ENCODE assay signal across 21 cellular contexts in genomic region chr15:72983812-72984211, GRCh38.
"Had no signal": no experiment of that assay in that cellular context is flagged by ENCODE, and none has a peak within 500 bp of the region (broad histone marks: within the 10 kb centered on the region; RNA-seq: fewer than 3 reads in every experiment).

No MANE protein-coding gene starts in this region.

- H3K27ac ChIP-seq: SK-N-MC, VCaP had no signal

- H3K27ac Mint-ChIP-seq: activated CD4-positive, alpha-beta memory T cell treated with anti-CD3 and anti-CD28 coated beads for 36 hours; activated CD4-positive, alpha-beta T cell treated with anti-CD3 and anti-CD28 coated beads, Interleukin-2, amount 10 ng/mL, durations not matched to agents 7 days and 5 days; activated naive CD4-positive, alpha-beta T cell treated with anti-CD3 and anti-CD28 coated beads for 36 hours; activated naive CD8-positive, alpha-beta T cell; activated T-helper 17 cell treated with anti-CD3 and anti-CD28 coated beads, Interleukin-2, amount 50 U/mL, for 72 hours; T-cell had no signal

- H3K4me1 Mint-ChIP-seq: activated CD4-positive, alpha-beta T cell treated with anti-CD3 and anti-CD28 coated beads, Interleukin-2, amount 10 ng/mL, durations not matched to agents 7 days and 5 days; activated T-helper 17 cell treated with anti-CD3 and anti-CD28 coated beads, Interleukin-2, amount 50 U/mL, for 72 hours; T-cell had no signal

- H3K9me3 Mint-ChIP-seq: activated CD4-positive, alpha-beta memory T cell treated with anti-CD3 and anti-CD28 coated beads for 36 hours; activated CD4-positive, alpha-beta T cell treated with anti-CD3 and anti-CD28 coated beads, Interleukin-2, amount 10 ng/mL, durations not matched to agents 7 days and 5 days; activated naive CD4-positive, alpha-beta T cell treated with anti-CD3 and anti-CD28 coated beads for 36 hours; activated T-helper 17 cell treated with anti-CD3 and anti-CD28 coated beads, Interleukin-2, amount 50 U/mL, for 72 hours; T-cell had no signal

- DNase-seq: activated CD4-positive, alpha-beta memory T cell treated with anti-CD3 and anti-CD28 coated beads for 36 hours; activated CD4-positive, alpha-beta T cell treated with anti-CD3 and anti-CD28 coated beads, Interleukin-2, amount 10 ng/mL, durations not matched to agents 7 days and 5 days; activated CD4-positive, CD25-positive, alpha-beta regulatory T cell; activated CD8-positive, alpha-beta memory T cell treated with anti-CD3 and anti-CD28 coated beads for 24 hours; activated gamma-delta T cell; activated naive CD4-positive, alpha-beta T cell treated with anti-CD3 and anti-CD28 coated beads for 36 hours; activated T-cell treated with anti-CD3 and anti-CD28 coated beads, Interleukin-2, amount 50 U/mL, for 48 hours; central memory CD4-positive, alpha-beta T cell; KG1; NCI-H1048; NCI-H146; NCI-H187 treated with DMSO at 0.1 percent for 48 hours; NCI-H2081 treated with DMSO at 0.1 percent for 48 hours; NCI-H526 treated with DMSO at 0.1 percent for 48 hours; NCI-H82; T-cell had no signal

- H3K36me3 Mint-ChIP-seq: activated CD4-positive, alpha-beta memory T cell treated with anti-CD3 and anti-CD28 coated beads for 36 hours; activated naive CD8-positive, alpha-beta T cell; T-cell had no signal

- H3K4me3 Mint-ChIP-seq: activated CD4-positive, alpha-beta memory T cell treated with anti-CD3 and anti-CD28 coated beads for 36 hours; activated CD4-positive, alpha-beta T cell treated with anti-CD3 and anti-CD28 coated beads, Interleukin-2, amount 10 ng/mL, durations not matched to agents 7 days and 5 days; activated naive CD4-positive, alpha-beta T cell treated with anti-CD3 and anti-CD28 coated beads for 36 hours; activated naive CD8-positive, alpha-beta T cell; activated T-helper 17 cell treated with anti-CD3 and anti-CD28 coated beads, Interleukin-2, amount 50 U/mL, for 72 hours; T-cell had no signal

- ATAC-seq: activated T-helper 17 cell treated with anti-CD3 and anti-CD28 coated beads, Interleukin-2, amount 50 U/mL, for 72 hours; Right ventricle myocardium inferior; T-cell had no signal

- H3K4me3 ChIP-seq: SK-N-MC had no signal
